ENCODE assay signal across 18 cellular contexts in genomic region chr16:56338566-56339318, GRCh38.
DNase-seq lines count a peak whose midpoint lies in the region; ATAC-seq, FAIRE-seq and TF ChIP-seq lines count a peak whose summit lies in the region.
"Had no signal": no experiment of that assay in that cellular context is flagged by ENCODE, and none has a peak within 500 bp of the region (broad histone marks: within the 10 kb centered on the region; RNA-seq: fewer than 3 reads in every experiment).

No MANE protein-coding gene starts in this region.

- H3K27me3 ChIP-seq in BLaER1 treated with 17β-estradiol and CSF1 and Interleukin-3, amounts not matched to agents 10 nM and 100 nM, result no peaks in the 10 kb centered on the region

- no peak for ATAC-seq in Right ventricle myocardium inferior
- ATAC-seq: HepG2 had no signal

- POLR2A ChIA-PET in activated CD4-positive, alpha-beta T cell treated with anti-CD3 and anti-CD28 coated beads, Interleukin-2, amount 10 ng/mL, durations not matched to agents 7 days and 5 days (lab: Charles Lee), result no interaction called here

- H3K4me3 ChIP-seq in BLaER1 treated with 17β-estradiol and CSF1 and Interleukin-3, amounts not matched to agents 10 nM and 100 nM, result no peak overlapping the region
- no peak overlapping the region for H3K4me3 ChIP-seq in kidney (ENCODE audit: low read length in 2 of 2)

- H4K20me1 ChIP-seq in BLaER1 treated with 17β-estradiol and CSF1 and Interleukin-3, amounts not matched to agents 10 nM and 100 nM, result peaks cover 0 to 10% (median 0%) of the 10 kb centered on the region in 11 experiments; a peak in 2 of 22 replicates

- H3K27ac Mint-ChIP-seq in activated CD4-positive, alpha-beta T cell treated with anti-CD3 and anti-CD28 coated beads, Interleukin-2, amount 10 ng/mL, durations not matched to agents 7 days and 5 days, result no peak overlapping the region

- no peak for TF ChIP-seq CTCF in kidney (IDR thresholded peaks at IDR 0.05; ENCODE audit: borderline replicate concordance, extremely low read depth, insufficient read depth)

- no peaks in the 10 kb centered on the region for H3K36me3 Mint-ChIP-seq in activated CD4-positive, alpha-beta T cell treated with anti-CD3 and anti-CD28 coated beads, Interleukin-2, amount 10 ng/mL, durations not matched to agents 7 days and 5 days (ENCODE audit: low read depth)
- H3K36me3 Mint-ChIP-seq: CD4-positive, CD25-positive, alpha-beta regulatory T cell had no signal

- H3K36me3 ChIP-seq in BLaER1 treated with 17β-estradiol and CSF1 and Interleukin-3, amounts not matched to agents 10 nM and 100 nM, result no peaks in the 10 kb centered on the region
- H3K36me3 ChIP-seq in kidney (ENCODE audit: control insufficient read depth in 1 of 2, insufficient read depth in 2 of 2, low read length in 2 of 2), result no peaks in the 10 kb centered on the region

- peak; percentile 69 for DNase-seq in Right ventricle myocardium inferior (ENCODE audit: missing footprints)
- no peak for DNase-seq in cardiac septum (ENCODE audit: low spot score)
- peak; percentile 61 for DNase-seq in kidney
- no peak for DNase-seq in substantia nigra (lab: John Stamatoyannopoulos, UW)
- no peak for DNase-seq in amniotic stem cell (lab: John Stamatoyannopoulos, UW)
- no peak for DNase-seq in activated CD4-positive, alpha-beta T cell treated with anti-CD3 and anti-CD28 coated beads, Interleukin-2, amount 10 ng/mL, durations not matched to agents 7 days and 5 days
- DNase-seq: 8988T; C1 segment of cervical spinal cord; Caco-2; CD4-positive, CD25-positive, alpha-beta regulatory T cell; H9 had no signal

- intact Hi-C loops in Right ventricle myocardium inferior (cut with DNase I), result no loop called here
- intact Hi-C loops in cardiac septum (cut with DNase I), result no loop called here
- intact Hi-C loops in kidney (cut with DNase I), result no loop called here

- FAIRE-seq in kidney (lab: Jason Lieb, UNC), result no peak
- FAIRE-seq: D721Med, G401.6, GM12891, GM19239, H1, HepG2 had no signal

- peak overlapping the region in 2 of 11 experiments; percentile 24 to 49; a peak in 1 of 22 replicates for H3K27ac ChIP-seq in BLaER1 treated with 17β-estradiol and CSF1 and Interleukin-3, amounts not matched to agents 10 nM and 100 nM
- H3K27ac ChIP-seq in kidney (ENCODE audit: low read depth in 2 of 2, low read length in 2 of 2) (no peak overlapping the region), substantia nigra (ENCODE audit: low read depth, low read length, poor library complexity, severe bottlenecking) (peak overlapping the region; percentile 17)

- no peaks in the 10 kb centered on the region for H3K9me3 ChIP-seq in BLaER1 treated with 17β-estradiol and CSF1 and Interleukin-3, amounts not matched to agents 10 nM and 100 nM (replicated peaks in 1 of 11)
- no peaks in the 10 kb centered on the region for H3K9me3 ChIP-seq in kidney (ENCODE audit: control insufficient read depth in 1 of 2, low read length in 2 of 2)
- H3K9me3 ChIP-seq: Caco-2 had no signal

- H3K4me2 ChIP-seq in BLaER1 treated with 17β-estradiol and CSF1 and Interleukin-3, amounts not matched to agents 10 nM and 100 nM, result peak overlapping the region in 7 of 11 experiments; percentile 74 to 91 (median 84); a peak in 13 of 22 replicates

- H3K4me3 Mint-ChIP-seq in activated CD4-positive, alpha-beta T cell treated with anti-CD3 and anti-CD28 coated beads, Interleukin-2, amount 10 ng/mL, durations not matched to agents 7 days and 5 days, result no peak overlapping the region
- H3K4me3 Mint-ChIP-seq: CD4-positive, CD25-positive, alpha-beta regulatory T cell; H9 had no signal

- H3K9me3 Mint-ChIP-seq in activated CD4-positive, alpha-beta T cell treated with anti-CD3 and anti-CD28 coated beads, Interleukin-2, amount 10 ng/mL, durations not matched to agents 7 days and 5 days, result no peaks in the 10 kb centered on the region
- H3K9me3 Mint-ChIP-seq: CD4-positive, CD25-positive, alpha-beta regulatory T cell; H9 had no signal

- no peak overlapping the region for H3K9ac ChIP-seq in BLaER1 treated with 17β-estradiol and CSF1 and Interleukin-3, amounts not matched to agents 10 nM and 100 nM
- H3K9ac ChIP-seq in kidney (ENCODE audit: low read length in 2 of 2), result no peak overlapping the region

- CTCF ChIA-PET in activated CD4-positive, alpha-beta T cell treated with anti-CD3 and anti-CD28 coated beads, Interleukin-2, amount 10 ng/mL, durations not matched to agents 7 days and 5 days (lab: Charles Lee), result interaction anchor here (1.6 kb wide), 2 partner anchors 10 to 17 kb away, joined by 3 to 6 read pairs; no protein-coding TSS in a partner anchor

- H3K27me3 Mint-ChIP-seq in activated CD4-positive, alpha-beta T cell treated with anti-CD3 and anti-CD28 coated beads, Interleukin-2, amount 10 ng/mL, durations not matched to agents 7 days and 5 days, result no peaks in the 10 kb centered on the region
- H3K27me3 Mint-ChIP-seq: CD4-positive, CD25-positive, alpha-beta regulatory T cell had no signal

- no peaks in the 10 kb centered on the region for H3K4me1 Mint-ChIP-seq in activated CD4-positive, alpha-beta T cell treated with anti-CD3 and anti-CD28 coated beads, Interleukin-2, amount 10 ng/mL, durations not matched to agents 7 days and 5 days
- H3K4me1 Mint-ChIP-seq: CD4-positive, CD25-positive, alpha-beta regulatory T cell; H9 had no signal

- peaks cover 12 to 53% (median 46%) of the 10 kb centered on the region in 10 experiments for H3K4me1 ChIP-seq in BLaER1 treated with 17β-estradiol and CSF1 and Interleukin-3, amounts not matched to agents 10 nM and 100 nM
- no peaks in the 10 kb centered on the region for H3K4me1 ChIP-seq in kidney (ENCODE audit: control insufficient read depth in 1 of 2, insufficient read depth in 1 of 2, low read depth in 1 of 2, low read length in 2 of 2)
- H3K4me1 ChIP-seq: Caco-2 had no signal

Comparison
In these comparisons a context has a peak if more than half of its experiments do, and no peak if none do; other contexts are left out.
1. DNase-seq: peak in Right ventricle myocardium inferior (single experiment) and kidney (single experiment); none in cardiac septum (single experiment), substantia nigra (0 of 49), amniotic stem cell (single experiment) and activated CD4-positive, alpha-beta T cell treated with anti-CD3 and anti-CD28 coated beads, Interleukin-2, amount 10 ng/mL, durations not matched to agents 7 days and 5 days (single experiment).